In the genomic region with DNA sequence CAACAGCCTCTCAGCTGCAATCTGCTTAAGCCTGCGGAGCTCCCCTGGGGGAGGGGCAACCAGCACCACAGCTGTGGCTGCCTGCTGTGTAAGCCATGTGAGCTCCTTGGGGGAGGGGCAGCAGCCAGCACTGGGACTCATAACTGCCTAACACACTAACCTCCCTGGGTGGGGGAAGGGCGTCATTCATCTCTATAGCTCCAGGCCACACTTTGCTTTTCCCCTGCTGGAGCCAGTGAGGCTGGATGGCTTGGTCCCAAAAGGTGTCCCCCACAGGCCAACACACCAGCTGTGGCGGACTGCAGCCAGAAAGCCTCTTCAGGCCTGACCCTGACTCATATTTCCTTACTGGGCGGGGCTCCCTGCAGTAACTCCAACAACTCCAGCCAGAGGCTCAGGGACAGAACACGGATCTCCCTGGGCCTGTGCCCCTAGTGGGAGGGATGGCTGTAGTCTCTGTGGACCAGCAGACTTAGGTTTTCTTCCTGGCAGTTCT, we compare ENCODE assay signal across 8 cellular contexts.
A peak's percentile ranks its signal among the peaks of the same experiment; 100 is the strongest.
DNase-seq lines count a peak whose midpoint lies in the region; ATAC-seq, FAIRE-seq and TF ChIP-seq lines count a peak whose summit lies in the region.

No MANE protein-coding gene starts in this region.

- no peak overlapping the region for H3K4me3 Mint-ChIP-seq in mesothelial cell of epicardium

- in situ Hi-C loops in astrocyte of the spinal cord (cut with HindIII; ENCODE audit: low sequenced_read_pairs), result no loop called here

- peaks cover 8% of the 10 kb centered on the region for H3K36me3 Mint-ChIP-seq in mesothelial cell of epicardium

- no peak overlapping the region for H3K27ac Mint-ChIP-seq in mesothelial cell of epicardium

- H3K27me3 Mint-ChIP-seq in mesothelial cell of epicardium (ENCODE audit: low read depth), result no peaks in the 10 kb centered on the region

- DNase-seq in EL (peak; percentile 35), MG63 (peak; percentile 68), astrocyte of the spinal cord (ENCODE audit: low read depth, low spot score) (peak; percentile 53), mesothelial cell of epicardium (ENCODE audit: low spot score in 2 of 2, unreplicated experiment in 2 of 2) (peak; percentile 17 to 42), HuH-7.5 (ENCODE audit: low spot score) (no peak), NOMO-1 (lab: John Stamatoyannopoulos, UW; ENCODE audit: unreplicated experiment in 2 of 2) (no peak), RCC 7860 (ENCODE audit: low spot score) (no peak)

- H3K9me3 Mint-ChIP-seq in mesothelial cell of epicardium, result peaks cover 36% of the 10 kb centered on the region

- H3K9me3 ChIP-seq in MG63, result no peaks in the 10 kb centered on the region

- H3K4me1 Mint-ChIP-seq in mesothelial cell of epicardium, result peaks cover 22% of the 10 kb centered on the region

- peak; percentile 53 for ATAC-seq in GM21825 (IDR thresholded peaks at IDR 0.05; ENCODE audit: unreplicated experiment)

- H3K4me3 ChIP-seq in MG63 (no peak overlapping the region), astrocyte of the spinal cord (ENCODE audit: low read depth, low read length) (no peak overlapping the region)

- H3K36me3 ChIP-seq in MG63, result no peaks in the 10 kb centered on the region

- FAIRE-seq in RCC 7860 (lab: Jason Lieb, UNC), result no peak

- TF ChIP-seq CTCF in astrocyte of the spinal cord (IDR thresholded peaks at IDR 0.05; ENCODE audit: low read depth, low read length) (no peak), mesothelial cell of epicardium (IDR thresholded peaks at IDR 0.05; ENCODE audit: unreplicated experiment) (no peak)

- H3K27me3 ChIP-seq in MG63, result 0 out of 2 replicates have a peak, but pooled peaks cover 2% of the 10 kb centered on the region

Comparison
In these comparisons a context has a peak if more than half of its experiments do, and no peak if none do; other contexts are left out.
1. DNase-seq: peak in EL (single experiment), MG63 (single experiment), astrocyte of the spinal cord (single experiment) and mesothelial cell of epicardium (2 of 2); none in HuH-7.5 (single experiment), NOMO-1 (0 of 2) and RCC 7860 (single experiment).